1 cellular context compared by ENCODE assay signal in the genomic region with DNA sequence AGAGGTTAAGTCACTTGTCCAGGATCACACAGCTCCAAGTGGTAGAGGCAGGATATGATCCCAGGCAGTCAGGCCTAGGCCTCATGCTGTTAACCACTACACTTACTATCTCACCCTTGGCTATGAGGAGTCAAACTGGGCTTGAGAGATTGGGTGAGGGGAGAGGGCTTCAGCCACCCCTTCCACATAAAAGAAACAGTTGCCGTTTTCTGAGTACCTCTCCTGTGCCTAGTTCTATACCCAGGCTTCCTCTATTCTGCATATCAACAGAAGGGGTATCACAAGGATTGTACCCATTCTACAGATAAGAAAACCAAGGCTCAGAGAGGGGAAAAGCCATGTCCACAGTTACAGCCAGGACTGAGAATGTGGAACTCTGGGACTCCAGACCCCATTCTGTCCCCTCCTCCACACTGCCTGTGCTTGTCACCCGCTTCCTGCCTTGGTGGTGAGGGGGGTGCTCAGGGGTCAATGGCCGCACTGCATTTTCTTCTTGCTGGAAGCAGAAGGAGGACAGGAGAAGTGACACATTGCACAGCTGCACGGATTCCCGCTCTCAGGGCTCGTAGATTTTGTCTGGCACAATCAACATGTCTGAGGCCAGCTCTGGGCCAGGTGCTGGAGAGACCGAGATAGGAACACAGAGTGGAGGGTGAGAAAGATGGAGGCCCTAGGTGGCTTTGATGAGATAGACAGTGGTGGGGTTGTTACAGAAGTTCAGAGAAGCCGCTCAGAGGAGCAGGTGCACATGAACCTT.
TF ChIP-seq lines count a peak whose summit lies in the region.

No MANE protein-coding gene starts in this region.

TF ChIP-seq in liver, 16 proteins besides CTCF, POLR2A, EP300 and RAD21 (continued from another document):
- TF ChIP-seq NR2F2 (IDR thresholded peaks at IDR 0.05) (no peak), TAF1 (conservative IDR thresholded peaks at IDR 0.05) (no peak), GABPA (IDR thresholded peaks at IDR 0.05 in 1 of 2, conservative IDR thresholded peaks at IDR 0.05 in 1 of 2) (no peak), FOXA1 (IDR thresholded peaks at IDR 0.05) (no peak)
- TF ChIP-seq, protein P1, sequence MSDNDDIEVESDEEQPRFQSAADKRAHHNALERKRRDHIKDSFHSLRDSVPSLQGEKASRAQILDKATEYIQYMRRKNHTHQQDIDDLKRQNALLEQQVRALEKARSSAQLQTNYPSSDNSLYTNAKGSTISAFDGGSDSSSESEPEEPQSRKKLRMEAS (IDR thresholded peaks at IDR 0.05), result no peak
